ENCODE assay signal across 8 cellular contexts in the genomic region with DNA sequence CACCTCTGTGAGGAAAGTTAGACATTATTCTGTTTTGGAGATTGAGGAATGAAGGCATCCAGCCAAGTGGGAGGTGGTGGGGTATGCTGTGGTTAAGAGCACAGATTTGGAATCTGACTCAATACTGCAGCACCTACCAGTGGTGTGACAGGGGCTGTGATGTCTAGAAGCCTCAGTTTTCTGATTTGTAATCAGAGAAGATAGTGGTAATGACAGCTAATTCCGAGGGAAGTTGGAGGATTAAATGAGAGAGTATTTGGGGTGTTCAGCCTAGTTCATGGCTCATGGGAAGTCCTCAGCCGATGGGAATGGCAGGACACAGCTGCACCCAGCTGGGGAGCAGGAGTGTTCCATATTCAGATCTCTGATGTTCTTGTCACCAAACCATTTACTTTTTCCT. TPM values are rescaled to one million over a fixed set of nuclear protein-coding genes. Genes with fewer than 3 reads are reported as not detected.
DNase-seq lines count a peak whose midpoint lies in the region; ATAC-seq and TF ChIP-seq lines count a peak whose summit lies in the region.

No MANE protein-coding gene starts in this region.

- no peaks in the 10 kb centered on the region for H3K9me3 Mint-ChIP-seq in activated naive CD4-positive, alpha-beta T cell treated with anti-CD3 and anti-CD28 coated beads for 36 hours
- peaks cover 7% of the 10 kb centered on the region for H3K9me3 Mint-ChIP-seq in activated CD8-positive, alpha-beta T cell treated with anti-CD3 and anti-CD28 coated beads, Interleukin-2, amount 10 ng/mL, durations not matched to agents 7 days and 5 days (ENCODE audit: insufficient read depth)

- intact Hi-C loops in activated naive CD4-positive, alpha-beta T cell treated with anti-CD3 and anti-CD28 coated beads for 36 hours (cut with micrococcal nuclease) = no loop called here
- intact Hi-C loops in left cardiac atrium (cut with DNase I) (no loop called here), posterior cingulate gyrus (cut with DNase I) (no loop called here)

- H3K36me3 Mint-ChIP-seq in activated naive CD4-positive, alpha-beta T cell treated with anti-CD3 and anti-CD28 coated beads for 36 hours (ENCODE audit: low read depth) = peaks cover 48% of the 10 kb centered on the region
- H3K36me3 Mint-ChIP-seq in activated CD8-positive, alpha-beta T cell treated with anti-CD3 and anti-CD28 coated beads, Interleukin-2, amount 10 ng/mL, durations not matched to agents 7 days and 5 days (ENCODE audit: low read depth) = peaks cover 77% of the 10 kb centered on the region

- H3K4me3 ChIP-seq in upper lobe of left lung = no peak overlapping the region

- CTCF ChIA-PET in activated naive CD4-positive, alpha-beta T cell treated with anti-CD3 and anti-CD28 coated beads for 36 hours (lab: Charles Lee) = interaction anchor here (0.6 to 2.0 kb wide), 6 partner anchors 9 to 526 kb away, joined by 3 to 7 read pairs (median 4); a partner anchor contains a TSS
- CTCF ChIA-PET in activated CD8-positive, alpha-beta T cell treated with anti-CD3 and anti-CD28 coated beads, Interleukin-2, amount 10 ng/mL, durations not matched to agents 7 days and 5 days (lab: Charles Lee) = interaction anchor here (1.0 to 5.6 kb wide), 10 partner anchors 9 to 252 kb away, joined by 3 to 35 read pairs (median 4); a partner anchor contains a TSS

- no peaks in the 10 kb centered on the region for H3K27me3 ChIP-seq in upper lobe of left lung

- no peak for TF ChIP-seq EP300 in upper lobe of left lung (IDR thresholded peaks at IDR 0.05)

- no peak for DNase-seq in activated naive CD4-positive, alpha-beta T cell treated with anti-CD3 and anti-CD28 coated beads for 36 hours
- no peak for DNase-seq in activated naive CD4-positive, alpha-beta T cell treated with anti-CD3 and anti-CD28 coated beads, Interleukin-2, amount 50 U/mL, for 16 hours
- DNase-seq in activated CD8-positive, alpha-beta T cell treated with anti-CD3 and anti-CD28 coated beads, Interleukin-2, amount 10 ng/mL, durations not matched to agents 7 days and 5 days = no peak
- DNase-seq in left cardiac atrium (no peak), upper lobe of left lung (no peak), NCI-H1930 (lab: John Stamatoyannopoulos, UW) (no peak), posterior cingulate gyrus (no peak), GM20000 (ENCODE audit: low spot score) (no peak)

- no peaks in the 10 kb centered on the region for H3K27me3 Mint-ChIP-seq in activated naive CD4-positive, alpha-beta T cell treated with anti-CD3 and anti-CD28 coated beads for 36 hours (ENCODE audit: low read depth)
- H3K27me3 Mint-ChIP-seq in activated CD8-positive, alpha-beta T cell treated with anti-CD3 and anti-CD28 coated beads, Interleukin-2, amount 10 ng/mL, durations not matched to agents 7 days and 5 days (ENCODE audit: low read depth) = no peaks in the 10 kb centered on the region

- peak overlapping the region; percentile 61 for H3K27ac Mint-ChIP-seq in activated naive CD4-positive, alpha-beta T cell treated with anti-CD3 and anti-CD28 coated beads for 36 hours
- H3K27ac Mint-ChIP-seq in activated CD8-positive, alpha-beta T cell treated with anti-CD3 and anti-CD28 coated beads, Interleukin-2, amount 10 ng/mL, durations not matched to agents 7 days and 5 days = peak overlapping the region; percentile 44

- TF ChIP-seq CTCF in upper lobe of left lung (IDR thresholded peaks at IDR 0.05) (peak in 3 of 6 experiments; percentile 8 to 18 (median 15)), GM20000 (IDR thresholded peaks at IDR 0.05; ENCODE audit: extremely low read depth, missing control alignments) (no peak)

- no peak for TF ChIP-seq POLR2A in upper lobe of left lung (IDR thresholded peaks at IDR 0.05)

- WGBS in upper lobe of left lung, 2 donors = 51 to 53% methylated on average over 2 of the region's 2 CpGs

- H3K4me3 Mint-ChIP-seq in activated naive CD4-positive, alpha-beta T cell treated with anti-CD3 and anti-CD28 coated beads for 36 hours = no peak overlapping the region
- H3K4me3 Mint-ChIP-seq in activated CD8-positive, alpha-beta T cell treated with anti-CD3 and anti-CD28 coated beads, Interleukin-2, amount 10 ng/mL, durations not matched to agents 7 days and 5 days = no peak overlapping the region

- H3K4me1 Mint-ChIP-seq in activated naive CD4-positive, alpha-beta T cell treated with anti-CD3 and anti-CD28 coated beads for 36 hours (ENCODE audit: low read depth) = peaks cover 46% of the 10 kb centered on the region
- H3K4me1 Mint-ChIP-seq in activated CD8-positive, alpha-beta T cell treated with anti-CD3 and anti-CD28 coated beads, Interleukin-2, amount 10 ng/mL, durations not matched to agents 7 days and 5 days (ENCODE audit: low read depth) = peaks cover 40% of the 10 kb centered on the region

- H3K9me3 ChIP-seq in upper lobe of left lung = no peaks in the 10 kb centered on the region

- no peak for ATAC-seq in activated CD8-positive, alpha-beta T cell treated with anti-CD3 and anti-CD28 coated beads, Interleukin-2, amount 10 ng/mL, durations not matched to agents 7 days and 5 days
- ATAC-seq in left cardiac atrium (peak; percentile 67 to 92), upper lobe of left lung (ENCODE audit: low FRiP score in 2 of 2) (no peak)

- POLR2A ChIA-PET in activated CD8-positive, alpha-beta T cell treated with anti-CD3 and anti-CD28 coated beads, Interleukin-2, amount 10 ng/mL, durations not matched to agents 7 days and 5 days (lab: Charles Lee) = interaction anchor here (2.0 kb wide), 1 partner anchor 9 kb away, joined by 8 read pairs; a partner anchor contains a TSS

- H3K4me1 ChIP-seq in upper lobe of left lung = peaks cover 14 to 29% (median 19%) of the 10 kb centered on the region in 4 donors

- peaks cover 0 to 53% (median 5%) of the 10 kb centered on the region in 4 donors for H3K36me3 ChIP-seq in upper lobe of left lung

- peak overlapping the region in 3 of 4 donors; percentile 10 to 47 (median 40) for H3K27ac ChIP-seq in upper lobe of left lung

RNA-seq across cellular contexts. Expression of a gene that starts 9.2 kb away (rescaled TPM):
- 10 to 100 TPM; 11.2 to 11.4 TPM for total RNA-seq in activated naive CD4-positive, alpha-beta T cell treated with anti-CD3 and anti-CD28 coated beads for 36 hours
- total RNA-seq in activated CD8-positive, alpha-beta T cell treated with anti-CD3 and anti-CD28 coated beads, Interleukin-2, amount 10 ng/mL, durations not matched to agents 7 days and 5 days = 10 to 100 TPM; 19.4 to 20.5 TPM
- total RNA-seq in left cardiac atrium (1 to 10 TPM; 6.4 to 6.5 TPM), upper lobe of left lung (10 to 100 TPM; 13.2 to 19.6 (median 17.2) TPM)

Comparison
In these comparisons a context has a peak if more than half of its experiments do, and no peak if none do; other contexts are left out.
1. ATAC-seq: peak in left cardiac atrium (2 of 2); none in activated CD8-positive, alpha-beta T cell treated with anti-CD3 and anti-CD28 coated beads, Interleukin-2, amount 10 ng/mL, durations not matched to agents 7 days and 5 days (single experiment) and upper lobe of left lung (0 of 2).